In genomic region chr2:38590053-38590452, GRCh38 we compare ENCODE assay signal across 13 cellular contexts.
DNase-seq lines count a peak whose midpoint lies in the region; ATAC-seq, FAIRE-seq and TF ChIP-seq lines count a peak whose summit lies in the region.
"Had no signal": no experiment of that assay in that cellular context is flagged by ENCODE, and none has a peak within 500 bp of the region (broad histone marks: within the 10 kb centered on the region; RNA-seq: fewer than 3 reads in every experiment).

No MANE protein-coding gene starts in this region.

- TF ChIP-seq CTCF in AG10803 (conservative IDR thresholded peaks at IDR 0.05; ENCODE audit: low read length) (peak; percentile 40), GM12864 (IDR thresholded peaks at IDR 0.05; ENCODE audit: low read depth, low read length, missing control alignments) (peak; percentile 32), foreskin fibroblast (IDR thresholded peaks at IDR 0.05; ENCODE audit: low read depth, low read length) (peak; percentile 17)

- peak; percentile 64 for FAIRE-seq in TTC549 (lab: Jason Lieb, UNC)
- FAIRE-seq: kidney had no signal

- no peak overlapping the region for H3K4me3 ChIP-seq in AG10803 (ENCODE audit: low read length)
- no peak overlapping the region for H3K4me3 ChIP-seq in GM12864 (ENCODE audit: low read depth, low read length)
- no peak overlapping the region for H3K4me3 ChIP-seq in foreskin fibroblast (ENCODE audit: low read depth in 1 of 2, low read length in 2 of 2)
- H3K4me3 ChIP-seq: thoracic aorta had no signal

- no peak for ATAC-seq in GM21390 (IDR thresholded peaks at IDR 0.05; ENCODE audit: unreplicated experiment)
- ATAC-seq in HG02981 (IDR thresholded peaks at IDR 0.05; ENCODE audit: unreplicated experiment): no peak

- DNase-seq in AG10803 (ENCODE audit: low read depth) (no peak), GM12864 (ENCODE audit: low read depth) (no peak), foreskin fibroblast (no peak), RPMI8226 (no peak), COR-L47 (lab: John Stamatoyannopoulos, UW) (no peak)
- DNase-seq: activated CD4-positive, CD25-positive, alpha-beta regulatory T cell treated with anti-CD3 and anti-CD28 coated beads, Interleukin-2, amount 50 U/mL, for 72 hours; activated naive CD8-positive, alpha-beta T cell treated with anti-CD3 and anti-CD28 coated beads for 36 hours; kidney; NCI-H1436 treated with DMSO at 0.1 percent for 48 hours had no signal
